ENCODE assay signal across 1 cellular context in the genomic region with DNA sequence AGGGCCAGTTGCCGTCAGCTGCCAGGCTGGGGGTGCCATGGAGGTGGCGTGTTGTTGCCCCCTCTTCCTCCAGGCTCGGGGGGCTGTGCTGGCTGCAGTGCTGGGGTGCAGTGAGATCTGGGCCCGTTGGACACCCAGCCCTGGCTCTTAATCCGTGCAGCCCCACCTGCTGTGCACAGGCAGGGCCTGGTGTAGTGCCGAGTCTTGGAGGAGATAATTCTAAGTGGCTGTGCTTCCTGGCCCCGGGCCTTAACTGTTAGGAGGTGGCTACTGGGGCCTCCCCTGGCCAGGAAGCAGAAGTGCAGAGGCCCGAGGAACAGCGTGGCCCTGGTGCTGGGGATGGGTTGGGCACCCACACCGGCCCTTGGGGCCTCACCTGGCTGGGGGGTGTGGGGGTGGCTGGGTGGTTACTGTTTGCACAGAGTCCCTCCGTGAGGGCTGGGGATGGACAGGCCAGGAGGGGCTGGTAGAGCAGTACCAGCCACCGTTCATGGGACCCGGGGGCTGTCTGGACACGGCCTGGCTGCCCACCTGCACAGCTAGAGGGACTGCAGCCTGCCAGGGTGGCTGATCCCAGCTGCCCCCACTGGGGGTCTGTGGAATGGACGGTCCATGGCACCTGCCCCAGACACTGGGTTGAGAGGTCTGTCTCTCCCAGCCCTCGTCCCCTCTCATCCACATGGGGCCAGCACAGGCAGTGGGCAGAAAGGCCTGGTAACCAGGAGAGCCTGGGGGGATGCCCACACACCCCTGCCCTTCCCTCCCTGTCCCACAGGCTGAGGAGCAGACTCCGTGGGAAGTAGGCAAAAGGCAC.
TF ChIP-seq lines count a peak whose summit lies in the region.

No MANE protein-coding gene starts in this region.

TF ChIP-seq in IMR-90, 13 proteins besides CTCF, POLR2A, EP300 and RAD21:
- no peak for TF ChIP-seq MXI1 (IDR thresholded peaks at IDR 0.05; ENCODE audit: borderline replicate concordance, low read depth, low read length)
- no peak for TF ChIP-seq CEBPB (IDR thresholded peaks at IDR 0.05; ENCODE audit: low read depth, low read length)
- TF ChIP-seq RFX5 (IDR thresholded peaks at IDR 0.05; ENCODE audit: low read depth, low read length), result no peak
- TF ChIP-seq, protein P1, sequence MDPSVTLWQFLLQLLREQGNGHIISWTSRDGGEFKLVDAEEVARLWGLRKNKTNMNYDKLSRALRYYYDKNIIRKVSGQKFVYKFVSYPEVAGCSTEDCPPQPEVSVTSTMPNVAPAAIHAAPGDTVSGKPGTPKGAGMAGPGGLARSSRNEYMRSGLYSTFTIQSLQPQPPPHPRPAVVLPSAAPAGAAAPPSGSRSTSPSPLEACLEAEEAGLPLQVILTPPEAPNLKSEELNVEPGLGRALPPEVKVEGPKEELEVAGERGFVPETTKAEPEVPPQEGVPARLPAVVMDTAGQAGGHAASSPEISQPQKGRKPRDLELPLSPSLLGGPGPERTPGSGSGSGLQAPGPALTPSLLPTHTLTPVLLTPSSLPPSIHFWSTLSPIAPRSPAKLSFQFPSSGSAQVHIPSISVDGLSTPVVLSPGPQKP (IDR thresholded peaks at IDR 0.05; ENCODE audit: borderline replicate concordance, low read depth, low read length), result no peak
- no peak for TF ChIP-seq NFE2L2 (IDR thresholded peaks at IDR 0.05; ENCODE audit: low read depth, low read length)
- no peak for TF ChIP-seq MAFK (IDR thresholded peaks at IDR 0.05; ENCODE audit: low read depth, low read length)
